ENCODE assay signal across 1 cellular context in the genomic region with DNA sequence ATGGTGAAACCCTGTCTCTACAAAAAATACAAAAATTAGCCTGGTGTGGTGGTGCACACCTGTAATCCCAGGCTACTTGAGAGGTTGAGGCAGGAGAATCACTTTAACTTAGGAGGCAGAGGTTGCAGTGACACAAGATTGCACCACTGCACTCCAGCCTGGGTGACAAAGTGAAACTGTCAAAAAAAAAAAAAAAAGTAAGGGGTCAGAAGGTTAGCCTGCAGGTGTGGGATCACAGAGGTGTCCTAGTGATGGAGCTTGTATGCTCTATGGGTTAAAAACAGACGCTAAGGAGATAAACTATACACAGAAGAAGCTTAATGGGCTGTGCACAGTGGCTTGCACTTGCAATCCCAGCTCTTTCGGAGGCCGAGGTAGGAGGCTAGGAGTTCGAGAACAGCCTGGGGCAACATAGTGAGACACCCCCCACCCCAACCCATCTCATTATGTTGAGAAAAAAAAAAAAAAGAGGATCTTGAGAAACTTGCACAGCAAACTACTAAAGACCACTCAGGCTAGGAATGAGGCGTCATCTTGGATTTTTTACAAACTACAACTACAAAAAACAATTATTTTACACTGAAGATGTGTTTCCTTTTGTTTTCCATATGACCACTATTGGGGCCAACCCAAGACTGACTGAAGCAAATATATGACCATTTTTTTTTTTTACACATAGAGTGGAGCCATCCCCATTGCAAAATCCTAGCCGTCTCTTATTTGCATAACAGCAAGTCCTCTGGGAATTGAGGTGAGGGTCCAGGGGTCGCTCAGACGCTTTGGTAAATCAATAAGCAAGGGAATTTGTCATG.
TF ChIP-seq lines count a peak whose summit lies in the region.

No MANE protein-coding gene starts in this region.

TF ChIP-seq in A549, 52 proteins besides CTCF, POLR2A, EP300 and RAD21:
- TF ChIP-seq RNF2 (IDR thresholded peaks at IDR 0.05; ENCODE audit: borderline replicate concordance, low read depth) (no peak), CHD2 (IDR thresholded peaks at IDR 0.05; ENCODE audit: low read length, partially characterized antibody) (peak; percentile 68), GATA3 (IDR thresholded peaks at IDR 0.05; ENCODE audit: borderline replicate concordance) (no peak), HEYL (CRISPR knock-in tag; IDR thresholded peaks at IDR 0.05) (peak; percentile 80; the same call in 1 of the 2 replicates), JUN (IDR thresholded peaks at IDR 0.05) (no peak), RCOR1 (IDR thresholded peaks at IDR 0.05; ENCODE audit: low read depth, low read length) (no peak), POLR2AphosphoS2 (conservative IDR thresholded peaks at IDR 0.05; ENCODE audit: low read length) (peak; percentile 32), TFCP2L1 (CRISPR knock-in tag; IDR thresholded peaks at IDR 0.05) (peak; percentile 91), EHMT2 (IDR thresholded peaks at IDR 0.05; ENCODE audit: low read depth) (no peak), RFX5 (IDR thresholded peaks at IDR 0.05) (no peak), MAZ (IDR thresholded peaks at IDR 0.05; ENCODE audit: borderline replicate concordance, low read depth, low read length) (no peak), ESRRA (IDR thresholded peaks at IDR 0.05; ENCODE audit: borderline replicate concordance, low read length) (no peak), EHF (CRISPR knock-in tag; IDR thresholded peaks at IDR 0.05) (no peak; the same call in 1 of the 2 replicates), ZNF302 (CRISPR knock-in tag; IDR thresholded peaks at IDR 0.05) (no peak), TP53 (CRISPR knock-in tag; IDR thresholded peaks at IDR 0.05) (0 out of 2 replicates have a peak, but pooled peaks have one; percentile 77), CBX8 (IDR thresholded peaks at IDR 0.05) (no peak), FOSB (CRISPR knock-in tag; IDR thresholded peaks at IDR 0.05) (peak; percentile 95; the same call in 1 of the 2 replicates), HOXA7 (CRISPR knock-in tag; IDR thresholded peaks at IDR 0.05) (peak; percentile 93), NR3C1 (IDR thresholded peaks at IDR 0.05) (no peak), ZSCAN20 (CRISPR knock-in tag; IDR thresholded peaks at IDR 0.05) (peak; percentile 58; the same call in 1 of the 2 replicates), HOXB5 (CRISPR knock-in tag; IDR thresholded peaks at IDR 0.05) (peak; percentile 61), RARB (CRISPR knock-in tag; IDR thresholded peaks at IDR 0.05) (peak; percentile 84; the same call in 1 of the 2 replicates)
- TF ChIP-seq, protein P1, sequence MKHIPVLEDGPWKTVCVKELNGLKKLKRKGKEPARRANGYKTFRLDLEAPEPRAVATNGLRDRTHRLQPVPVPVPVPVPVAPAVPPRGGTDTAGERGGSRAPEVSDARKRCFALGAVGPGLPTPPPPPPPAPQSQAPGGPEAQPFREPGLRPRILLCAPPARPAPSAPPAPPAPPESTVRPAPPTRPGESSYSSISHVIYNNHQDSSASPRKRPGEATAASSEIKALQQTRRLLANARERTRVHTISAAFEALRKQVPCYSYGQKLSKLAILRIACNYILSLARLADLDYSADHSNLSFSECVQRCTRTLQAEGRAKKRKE (CRISPR knock-in tag; IDR thresholded peaks at IDR 0.05; ENCODE audit: low read depth) = no peak
- TF ChIP-seq, protein P2, sequence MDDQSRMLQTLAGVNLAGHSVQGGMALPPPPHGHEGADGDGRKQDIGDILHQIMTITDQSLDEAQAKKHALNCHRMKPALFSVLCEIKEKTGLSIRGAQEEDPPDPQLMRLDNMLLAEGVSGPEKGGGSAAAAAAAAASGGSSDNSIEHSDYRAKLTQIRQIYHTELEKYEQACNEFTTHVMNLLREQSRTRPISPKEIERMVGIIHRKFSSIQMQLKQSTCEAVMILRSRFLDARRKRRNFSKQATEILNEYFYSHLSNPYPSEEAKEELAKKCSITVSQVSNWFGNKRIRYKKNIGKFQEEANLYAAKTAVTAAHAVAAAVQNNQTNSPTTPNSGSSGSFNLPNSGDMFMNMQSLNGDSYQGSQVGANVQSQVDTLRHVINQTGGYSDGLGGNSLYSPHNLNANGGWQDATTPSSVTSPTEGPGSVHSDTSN (IDR thresholded peaks at IDR 0.05) = no peak
- TF ChIP-seq, protein P3, sequence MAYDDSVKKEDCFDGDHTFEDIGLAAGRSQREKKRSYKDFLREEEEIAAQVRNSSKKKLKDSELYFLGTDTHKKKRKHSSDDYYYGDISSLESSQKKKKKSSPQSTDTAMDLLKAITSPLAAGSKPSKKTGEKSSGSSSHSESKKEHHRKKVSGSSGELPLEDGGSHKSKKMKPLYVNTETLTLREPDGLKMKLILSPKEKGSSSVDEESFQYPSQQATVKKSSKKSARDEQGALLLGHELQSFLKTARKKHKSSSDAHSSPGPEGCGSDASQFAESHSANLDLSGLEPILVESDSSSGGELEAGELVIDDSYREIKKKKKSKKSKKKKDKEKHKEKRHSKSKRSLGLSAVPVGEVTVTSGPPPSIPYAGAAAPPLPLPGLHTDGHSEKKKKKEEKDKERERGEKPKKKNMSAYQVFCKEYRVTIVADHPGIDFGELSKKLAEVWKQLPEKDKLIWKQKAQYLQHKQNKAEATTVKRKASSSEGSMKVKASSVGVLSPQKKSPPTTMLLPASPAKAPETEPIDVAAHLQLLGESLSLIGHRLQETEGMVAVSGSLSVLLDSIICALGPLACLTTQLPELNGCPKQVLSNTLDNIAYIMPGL (CRISPR knock-in tag; IDR thresholded peaks at IDR 0.05; ENCODE audit: borderline replicate concordance) = no peak; the same call in none of the 2 replicates
- TF ChIP-seq, protein P4, sequence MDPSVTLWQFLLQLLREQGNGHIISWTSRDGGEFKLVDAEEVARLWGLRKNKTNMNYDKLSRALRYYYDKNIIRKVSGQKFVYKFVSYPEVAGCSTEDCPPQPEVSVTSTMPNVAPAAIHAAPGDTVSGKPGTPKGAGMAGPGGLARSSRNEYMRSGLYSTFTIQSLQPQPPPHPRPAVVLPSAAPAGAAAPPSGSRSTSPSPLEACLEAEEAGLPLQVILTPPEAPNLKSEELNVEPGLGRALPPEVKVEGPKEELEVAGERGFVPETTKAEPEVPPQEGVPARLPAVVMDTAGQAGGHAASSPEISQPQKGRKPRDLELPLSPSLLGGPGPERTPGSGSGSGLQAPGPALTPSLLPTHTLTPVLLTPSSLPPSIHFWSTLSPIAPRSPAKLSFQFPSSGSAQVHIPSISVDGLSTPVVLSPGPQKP (IDR thresholded peaks at IDR 0.05; ENCODE audit: low read depth, low read length) = no peak
TF ChIP-seq in A549: peak in this region for 10.
